8 cellular contexts compared by ENCODE assay signal in genomic region chr9:32552172-32552872, GRCh38. TPM values are rescaled to one million over a fixed set of nuclear protein-coding genes. Genes with fewer than 3 reads are reported as not detected.
DNase-seq lines count a peak whose midpoint lies in the region; ATAC-seq, FAIRE-seq and TF ChIP-seq lines count a peak whose summit lies in the region.

SMIM27 (plus strand) TSS chr9:32552327; CDS start chr9:32552435, 108 bp downstream.
TOPORS (minus strand) TSS chr9:32552586; CDS start chr9:32552436, 150 bp downstream.

- no peaks in the 10 kb centered on the region for H3K9me3 ChIP-seq in BE2C

- no peaks in the 10 kb centered on the region for H3K4me1 ChIP-seq in BE2C

- peak; percentile 67 for ATAC-seq in HG03442 (IDR thresholded peaks at IDR 0.05; ENCODE audit: unreplicated experiment)

- no peaks in the 10 kb centered on the region for H3K27me3 ChIP-seq in BE2C

- FAIRE-seq in GM19239 (lab: Jason Lieb, UNC): peak; percentile 90

- TF ChIP-seq CTCF in BE2C (IDR thresholded peaks at IDR 0.05; ENCODE audit: low read depth, low read length): no peak

- DNase-seq in BE2C (peak; percentile 91), GM19239 (ENCODE audit: insufficient read length, low spot score) (peak; percentile 53), NCI-H510A treated with DMSO at 0.1 percent for 48 hours (lab: John Stamatoyannopoulos, UW) (peak; percentile 83), cerebellar nuclear complex (lab: John Stamatoyannopoulos, UW) (peak; percentile 48 to 72), kidney glomerular epithelial cell (lab: John Stamatoyannopoulos, UW) (peak; percentile 87)
- DNase-seq in activated CD4-positive, alpha-beta T cell treated with anti-CD3 and anti-CD28 coated beads for 1 hour: peak; percentile 86
- peak; percentile 67 to 82 for DNase-seq in stimulated activated CD4-positive, alpha-beta T cell treated with anti-CD3 and anti-CD28 coated beads, Interleukin-1b, Interleukin-23, amount 100 ng/mL, for 1 hour (ENCODE audit: low read depth in 2 of 2)

- H3K4me3 ChIP-seq in BE2C (ENCODE audit: low read depth, low read length): peak within 1 kb of the TSS; percentile 88

- no peaks in the 10 kb centered on the region for H3K36me3 ChIP-seq in BE2C

RNA-seq across cellular contexts. Expression of gene SMIM27, which starts in this region (rescaled TPM):
- polyA plus RNA-seq in BE2C (2012; ENCODE audit: insufficient read depth, insufficient read length, low read depth): 7.8 TPM

RNA-seq across cellular contexts. Expression of gene TOPORS, which starts in this region (rescaled TPM):
- 5.2 TPM for polyA plus RNA-seq in BE2C (2012; ENCODE audit: insufficient read depth, insufficient read length, low read depth)

Comparison
In these comparisons a context has a peak if more than half of its experiments do, and no peak if none do; other contexts are left out.
1. Peak in every context shown above with its lines: DNase-seq, ATAC-seq and H3K4me3 ChIP-seq.